In genomic region chr1:89994805-89995594, GRCh38 we compare ENCODE assay signal across 8 cellular contexts. TPM values are rescaled to one million over a fixed set of nuclear protein-coding genes. Genes with fewer than 3 reads are reported as not detected.
DNase-seq lines count a peak whose midpoint lies in the region; ATAC-seq and TF ChIP-seq lines count a peak whose summit lies in the region.

ZNF326 (plus strand) TSS chr1:89995110; CDS start chr1:89995258, 148 bp downstream.

- H3K9me3 Mint-ChIP-seq in activated naive CD4-positive, alpha-beta T cell treated with anti-CD3 and anti-CD28 coated beads, Interleukin-2, amount 50 U/mL, for 72 hours = no peaks in the 10 kb centered on the region
- peaks cover 9% of the 10 kb centered on the region for H3K9me3 Mint-ChIP-seq in glutamatergic neuron (ENCODE audit: unreplicated experiment)

- peak within 1 kb of the TSS; percentile 84 for H3K4me3 ChIP-seq in osteoblast (ENCODE audit: insufficient read depth, low read length)
- peak within 1 kb of the TSS; percentile 90 for H3K4me3 ChIP-seq in thoracic aorta

- ATAC-seq in HG02588 (IDR thresholded peaks at IDR 0.05; ENCODE audit: unreplicated experiment) (peak; percentile 95), thoracic aorta (ENCODE audit: insufficient number of reproducible peaks, low FRiP score, low read depth) (peak; percentile 91)
- ATAC-seq in activated naive CD4-positive, alpha-beta T cell treated with anti-CD3 and anti-CD28 coated beads, Interleukin-2, amount 50 U/mL, for 72 hours = peak; percentile 96

- H3K9me3 ChIP-seq in osteoblast (ENCODE audit: low read depth, low read length) = no peaks in the 10 kb centered on the region
- H3K9me3 ChIP-seq in thoracic aorta = no peaks in the 10 kb centered on the region

- H3K27me3 ChIP-seq in osteoblast (ENCODE audit: insufficient read depth, low read length) (no peaks in the 10 kb centered on the region), thoracic aorta (replicated peaks; ENCODE audit: insufficient read depth) (no peaks in the 10 kb centered on the region)

- peak within 1 kb of the TSS; percentile 84 for H3K4me2 ChIP-seq in osteoblast (ENCODE audit: insufficient read depth, low read length)

- H3K4me1 ChIP-seq in osteoblast (ENCODE audit: insufficient read depth, low read length) (peaks cover 32% of the 10 kb centered on the region), thoracic aorta (ENCODE audit: control insufficient read depth in 1 of 2, low read depth in 2 of 2) (peaks cover 15 to 27% of the 10 kb centered on the region in 2 donors)

- peak; percentile 6 for TF ChIP-seq CTCF in GM10248 (IDR thresholded peaks at IDR 0.05; ENCODE audit: control extremely low read depth, extremely low read depth, low read depth, missing control alignments)
- no peak for TF ChIP-seq CTCF in glutamatergic neuron (IDR thresholded peaks at IDR 0.05; ENCODE audit: partially characterized antibody, unreplicated experiment)
- no peak for TF ChIP-seq CTCF in osteoblast (IDR thresholded peaks at IDR 0.05; ENCODE audit: extremely low read depth, low read depth, low read length)
- TF ChIP-seq CTCF in thoracic aorta (IDR thresholded peaks at IDR 0.05) = no peak

- H3K4me3 Mint-ChIP-seq in glutamatergic neuron (ENCODE audit: unreplicated experiment) = peak within 1 kb of the TSS; percentile 93

- H4K20me1 ChIP-seq in osteoblast (ENCODE audit: insufficient read depth, low read length) = peaks cover 16% of the 10 kb centered on the region

- no peaks in the 10 kb centered on the region for H3K36me3 ChIP-seq in osteoblast (ENCODE audit: insufficient read depth, low read length)
- H3K36me3 ChIP-seq in thoracic aorta = no peaks in the 10 kb centered on the region

- DNase-seq in GM10248 (ENCODE audit: extremely low spot score) (peak; percentile 99), NCI-H1048 (lab: John Stamatoyannopoulos, UW) (peak; percentile 87), SKM-1 (lab: John Stamatoyannopoulos, UW; ENCODE audit: unreplicated experiment) (peak; percentile 88), glutamatergic neuron (peak; percentile 99), osteoblast (ENCODE audit: insufficient read length, low spot score, missing footprints) (peak; percentile 99), thoracic aorta (ENCODE audit: low spot score) (peak; percentile 84)
- peak; percentile 98 for DNase-seq in activated naive CD4-positive, alpha-beta T cell treated with anti-CD3 and anti-CD28 coated beads, Interleukin-2, amount 50 U/mL, for 72 hours (ENCODE audit: low spot score in 2 of 2)

- peak within 1 kb of the TSS; percentile 85 for H2AFZ ChIP-seq in osteoblast (ENCODE audit: low read length)

- CTCF ChIA-PET in GM10248 (lab: Yijun Ruan, JAX) = no interaction called here

- H3K79me2 ChIP-seq in osteoblast (ENCODE audit: insufficient read depth, low read length) = peaks cover 48% of the 10 kb centered on the region

- POLR2A ChIA-PET in GM10248 (lab: Yijun Ruan, JAX) = interaction anchor here (0.6 kb wide), 1 partner anchor 213 kb away, joined by 3 read pairs; no protein-coding TSS in a partner anchor

- peaks cover 4% of the 10 kb centered on the region for H3K27me3 Mint-ChIP-seq in glutamatergic neuron (ENCODE audit: unreplicated experiment)

- peaks cover 65% of the 10 kb centered on the region for H3K4me1 Mint-ChIP-seq in glutamatergic neuron (ENCODE audit: low read depth, unreplicated experiment)

- peak within 1 kb of the TSS; percentile 93 to 98 for H3K27ac Mint-ChIP-seq in activated naive CD4-positive, alpha-beta T cell treated with anti-CD3 and anti-CD28 coated beads, Interleukin-2, amount 50 U/mL, for 72 hours
- peak within 1 kb of the TSS; percentile 99 for H3K27ac Mint-ChIP-seq in glutamatergic neuron (ENCODE audit: unreplicated experiment)

- H3K36me3 Mint-ChIP-seq in activated naive CD4-positive, alpha-beta T cell treated with anti-CD3 and anti-CD28 coated beads, Interleukin-2, amount 50 U/mL, for 72 hours = peaks cover 6 to 16% of the 10 kb centered on the region in 2 donors
- no peaks in the 10 kb centered on the region for H3K36me3 Mint-ChIP-seq in glutamatergic neuron (ENCODE audit: unreplicated experiment)

- H3K27ac ChIP-seq in osteoblast (ENCODE audit: low read depth, low read length) (peak within 1 kb of the TSS; percentile 86), thoracic aorta (peak within 1 kb of the TSS; percentile 90 to 92)

RNA-seq across cellular contexts. Expression of gene ZNF326, which starts in this region (rescaled TPM):
- total RNA-seq in activated naive CD4-positive, alpha-beta T cell treated with anti-CD3 and anti-CD28 coated beads, Interleukin-2, amount 50 U/mL, for 72 hours = 10 to 100 TPM; 20.6 to 32.2 TPM
- 57.8 TPM for total RNA-seq in glutamatergic neuron (ENCODE audit: unreplicated experiment)
- 10.9 and 15.3 TPM in 2 replicates for total RNA-seq in osteoblast
- 10 to 100 TPM; 21.8 to 31.1 TPM for total RNA-seq in thoracic aorta

Comparison
In these comparisons a context has a peak if more than half of its experiments do, and no peak if none do; other contexts are left out.
1. Peak in every context shown above with its lines: DNase-seq, ATAC-seq, H3K4me3 ChIP-seq and H3K27ac ChIP-seq.